Comparison of ENCODE assay signal across 7 cellular contexts in genomic region chr17:8376302-8377067, GRCh38.
DNase-seq lines count a peak whose midpoint lies in the region; ATAC-seq and TF ChIP-seq lines count a peak whose summit lies in the region.

TSS of gene KRABD2 (minus strand) at chr17:8376704.

- H3K4me1 ChIP-seq in spleen: peaks cover 25 to 64% (median 52%) of the 10 kb centered on the region in 6 donors

- no peaks in the 10 kb centered on the region for H3K27me3 ChIP-seq in spleen (replicated peaks in 1 of 7)

- WGBS in spleen, 5 donors: 1 to 3% (median 2%) methylated on average over 24 to 41 of the region's 41 CpGs

- ATAC-seq in GM18511 (IDR thresholded peaks at IDR 0.05; ENCODE audit: unreplicated experiment) (peak; percentile 86), HG03039 (IDR thresholded peaks at IDR 0.05; ENCODE audit: unreplicated experiment) (peak; percentile 81)

- H3K9me3 ChIP-seq in spleen: no peaks in the 10 kb centered on the region

- H3K4me3 ChIP-seq in spleen: peak within 1 kb of the TSS; percentile 55 to 79 (median 68)

- intact Hi-C loops in spleen (cut with DNase I; ENCODE audit: low total_unique reads): no loop called here

- DNase-seq in NCI-H2227 (lab: John Stamatoyannopoulos, UW; ENCODE audit: unreplicated experiment) (peak; percentile 89), caudate nucleus (lab: John Stamatoyannopoulos, UW) (peak in 60 of 61 donors; percentile 31 to 94 (median 85)), iris pigment epithelial cell (ENCODE audit: low read depth) (peak; percentile 81), spleen (peak; percentile 98)
- peak; percentile 78 to 84 (median 80) for DNase-seq in activated CD4-positive, CD25-positive, alpha-beta regulatory T cell (lab: John Stamatoyannopoulos, UW)

- TF ChIP-seq POLR2A in spleen (IDR thresholded peaks at IDR 0.05): peak in 2 of 3 donors; percentile 23 to 47

- H3K27ac ChIP-seq in caudate nucleus (ENCODE audit: low read depth, low read length) (peak within 1 kb of the TSS; percentile 97), spleen (peak within 1 kb of the TSS; percentile 83 to 91 (median 86))

- TF ChIP-seq CTCF in spleen (IDR thresholded peaks at IDR 0.05 in 8 of 11, conservative IDR thresholded peaks at IDR 0.05 in 3 of 11): peak; percentile 42 to 85 (median 73)

- peaks cover 0 to 55% (median 46%) of the 10 kb centered on the region in 6 donors for H3K36me3 ChIP-seq in spleen

Comparison
In these comparisons a context has a peak if more than half of its experiments do, and no peak if none do; other contexts are left out.
1. Peak in every context shown above with its lines: DNase-seq, ATAC-seq, H3K4me3 ChIP-seq and H3K27ac ChIP-seq.